In the genomic region with DNA sequence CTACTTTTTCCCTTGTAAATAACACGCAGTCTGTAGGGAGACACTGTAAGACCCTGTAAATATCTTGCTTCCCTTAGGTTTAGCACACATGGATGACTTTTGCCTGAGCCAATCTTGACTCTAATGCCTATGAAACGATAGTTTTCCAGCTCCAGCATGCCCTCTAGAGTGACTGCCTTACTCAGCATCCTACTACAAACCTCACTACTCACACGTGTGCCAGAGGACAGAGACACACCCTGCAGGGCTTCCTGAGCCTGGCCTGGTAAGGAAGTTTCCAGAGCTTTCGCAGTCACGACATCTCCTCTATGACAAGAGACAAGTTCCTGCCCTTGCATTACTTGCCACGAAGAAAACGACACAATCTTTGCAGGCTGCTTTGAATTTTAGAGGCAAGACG, we compare ENCODE assay signal across 8 cellular contexts.
DNase-seq lines count a peak whose midpoint lies in the region; ATAC-seq and TF ChIP-seq lines count a peak whose summit lies in the region.

No MANE protein-coding gene starts in this region.

- H3K36me3 ChIP-seq in suprapubic skin = no peaks in the 10 kb centered on the region

- H3K27ac ChIP-seq in suprapubic skin = no peak overlapping the region

- POLR2A ChIA-PET in GM10248 (lab: Yijun Ruan, JAX) = no interaction called here

- DNase-seq in GM10248 (ENCODE audit: extremely low spot score) (no peak), OCI-M1 (lab: John Stamatoyannopoulos, UW) (peak; percentile 65), fibroblast of villous mesenchyme (ENCODE audit: low read depth) (peak; percentile 57), suprapubic skin (ENCODE audit: low spot score in 2 of 2) (no peak)
- DNase-seq in activated effector memory CD4-positive, alpha-beta T cell treated with anti-CD3 and anti-CD28 coated beads, Interleukin-2, amount 50 U/mL, for 16 hours = no peak

- ATAC-seq in HG02610 (IDR thresholded peaks at IDR 0.05; ENCODE audit: unreplicated experiment) (peak; percentile 64), HG02571 (IDR thresholded peaks at IDR 0.05; ENCODE audit: unreplicated experiment) (no peak), HG03378 (IDR thresholded peaks at IDR 0.05; ENCODE audit: unreplicated experiment) (no peak)

- no peak for TF ChIP-seq EP300 in suprapubic skin (IDR thresholded peaks at IDR 0.05)

- H3K9me3 ChIP-seq in suprapubic skin = no peaks in the 10 kb centered on the region

- TF ChIP-seq POLR2A in suprapubic skin (IDR thresholded peaks at IDR 0.05) = no peak

- H3K4me1 ChIP-seq in suprapubic skin = no peaks in the 10 kb centered on the region

- TF ChIP-seq CTCF in GM10248 (IDR thresholded peaks at IDR 0.05; ENCODE audit: control extremely low read depth, extremely low read depth, low read depth, missing control alignments) (peak; percentile 23), fibroblast of villous mesenchyme (IDR thresholded peaks at IDR 0.05; ENCODE audit: insufficient read depth, low read depth, low read length) (peak; percentile 68), suprapubic skin (IDR thresholded peaks at IDR 0.05) (no peak)

- H3K27me3 ChIP-seq in suprapubic skin = no peaks in the 10 kb centered on the region

- 42% methylated on average over 8 of the region's 8 CpGs for WGBS in suprapubic skin

- no peak overlapping the region for H3K4me3 ChIP-seq in fibroblast of villous mesenchyme (ENCODE audit: low read depth, low read length)
- H3K4me3 ChIP-seq in suprapubic skin = no peak overlapping the region

- CTCF ChIA-PET in GM10248 (lab: Yijun Ruan, JAX) = no interaction called here

Comparison
In these comparisons a context has a peak if more than half of its experiments do, and no peak if none do; other contexts are left out.
1. DNase-seq: peak in OCI-M1 (single experiment) and fibroblast of villous mesenchyme (single experiment); none in GM10248 (single experiment), suprapubic skin (0 of 2) and activated effector memory CD4-positive, alpha-beta T cell treated with anti-CD3 and anti-CD28 coated beads, Interleukin-2, amount 50 U/mL, for 16 hours (single experiment).
2. CTCF ChIP-seq: peak in GM10248 (single experiment) and fibroblast of villous mesenchyme (single experiment); none in suprapubic skin (0 of 2).